8 cellular contexts compared by ENCODE assay signal in genomic region chr2:42906557-42907380, GRCh38.
DNase-seq lines count a peak whose midpoint lies in the region; ATAC-seq and TF ChIP-seq lines count a peak whose summit lies in the region.

No MANE protein-coding gene starts in this region.

- H3K4me1 ChIP-seq in Panc1 (ENCODE audit: control insufficient read depth, insufficient read depth, low read length), result peaks cover 15% of the 10 kb centered on the region
- H3K4me1 ChIP-seq in gastroesophageal sphincter, result peaks cover 14 to 83% (median 40%) of the 10 kb centered on the region in 3 donors
- peaks cover 24 to 28% of the 10 kb centered on the region in 2 experiments for H3K4me1 ChIP-seq in trophoblast cell (ENCODE audit: control insufficient read depth in 1 of 2, insufficient read depth in 2 of 2, low read length in 2 of 2)

- TF ChIP-seq EP300 in gastroesophageal sphincter (IDR thresholded peaks at IDR 0.05), result no peak

- peak; percentile 12 for DNase-seq in GM12865 (ENCODE audit: low read depth)
- no peak for DNase-seq in Panc1 (ENCODE audit: low read depth, low spot score)
- DNase-seq in trophoblast cell, result peak in 1 of 2 donors; percentile 31

- H3K18ac ChIP-seq in trophoblast cell (ENCODE audit: low read length), result no peak overlapping the region

- peak overlapping the region; percentile 22 for H2AK5ac ChIP-seq in trophoblast cell (ENCODE audit: low read length)

- H2BK12ac ChIP-seq in trophoblast cell (ENCODE audit: low read length), result peak overlapping the region; percentile 74

- no peak overlapping the region for H3K9ac ChIP-seq in trophoblast cell (ENCODE audit: low read length)

- CTCF ChIA-PET in Panc1 (lab: Charles Lee), result no interaction called here

- H2BK5ac ChIP-seq in trophoblast cell (ENCODE audit: low read depth, low read length, poor library complexity), result peak overlapping the region; percentile 11

- H3K4ac ChIP-seq in trophoblast cell (ENCODE audit: low read depth, low read length), result peak overlapping the region; percentile 19

- intact Hi-C loops in Panc1 (cut with micrococcal nuclease; ENCODE audit: unreplicated experiment), result no loop called here

- peaks cover 7% of the 10 kb centered on the region for H3K79me1 ChIP-seq in trophoblast cell (ENCODE audit: low read length)

- no peak overlapping the region for H4K12ac ChIP-seq in trophoblast cell (ENCODE audit: low read depth, low read length)

- TF ChIP-seq POLR2A in gastroesophageal sphincter (IDR thresholded peaks at IDR 0.05), result no peak

- H3K79me2 ChIP-seq in trophoblast cell (ENCODE audit: control insufficient read depth, insufficient read depth, low read length, poor library complexity), result no peaks in the 10 kb centered on the region

- H3K27ac ChIP-seq in Panc1 (ENCODE audit: low read length) (no peak overlapping the region), gastroesophageal sphincter (peak overlapping the region; percentile 78 to 90 (median 86)), trophoblast cell (ENCODE audit: low read depth, low read length) (peak overlapping the region; percentile 37)

- no peak overlapping the region for H2AFZ ChIP-seq in trophoblast cell (ENCODE audit: insufficient read depth, low read length, poor library complexity)

- 12 to 19% methylated on average over 5 to 6 of the region's 15 CpGs for WGBS in gastroesophageal sphincter (ENCODE audit: low coverage in 1 of 2), 2 donors
- WGBS in trophoblast cell (ENCODE audit: extremely low coverage, insufficient coverage, insufficient read length), result no CpG with 5 or more reads among the region's 15 CpGs

- peak overlapping the region; percentile 39 for H4K8ac ChIP-seq in trophoblast cell (ENCODE audit: low read depth, low read length)

- TF ChIP-seq CTCF in GM12865 (IDR thresholded peaks at IDR 0.05; ENCODE audit: insufficient read depth, low read depth, low read length, missing control alignments), result no peak
- TF ChIP-seq CTCF in Panc1 (IDR thresholded peaks at IDR 0.05), result no peak
- peak in 2 of 4 experiments; percentile 14 to 35 for TF ChIP-seq CTCF in gastroesophageal sphincter (IDR thresholded peaks at IDR 0.05)

- ATAC-seq in Panc1 (peak; percentile 70), gastroesophageal sphincter (peak; percentile 84), GM21825 (IDR thresholded peaks at IDR 0.05; ENCODE audit: unreplicated experiment) (no peak), GM21717 (IDR thresholded peaks at IDR 0.05; ENCODE audit: unreplicated experiment) (no peak), HG02938 (IDR thresholded peaks at IDR 0.05; ENCODE audit: unreplicated experiment) (no peak), GM21528 (IDR thresholded peaks at IDR 0.05; ENCODE audit: low FRiP score, unreplicated experiment) (no peak)

- H3K9me3 ChIP-seq in Panc1 (ENCODE audit: control insufficient read depth, insufficient read depth, low read depth, low read length) (no peaks in the 10 kb centered on the region), gastroesophageal sphincter (no peaks in the 10 kb centered on the region), trophoblast cell (ENCODE audit: insufficient read depth, low read depth, low read length) (no peaks in the 10 kb centered on the region)

- H3K27me3 ChIP-seq in Panc1 (ENCODE audit: control insufficient read depth, insufficient read depth, low read length) (no peaks in the 10 kb centered on the region; the same call in 1 of the 2 replicates), gastroesophageal sphincter (no peaks in the 10 kb centered on the region), trophoblast cell (ENCODE audit: insufficient read depth, low read length) (no peaks in the 10 kb centered on the region)

- peak overlapping the region; percentile 32 for H3K4me2 ChIP-seq in trophoblast cell (ENCODE audit: low read length)

- POLR2A ChIA-PET in Panc1 (lab: Charles Lee), result no interaction called here

- H3K36me3 ChIP-seq in Panc1 (ENCODE audit: control insufficient read depth, insufficient read depth, low read length), result no peaks in the 10 kb centered on the region
- H3K36me3 ChIP-seq in gastroesophageal sphincter, result no peaks in the 10 kb centered on the region
- H3K36me3 ChIP-seq in trophoblast cell (ENCODE audit: control insufficient read depth in 1 of 2, insufficient read depth in 2 of 2, low read length in 2 of 2), result no peaks in the 10 kb centered on the region

- peak overlapping the region; percentile 20 for H3K14ac ChIP-seq in trophoblast cell (ENCODE audit: low read length)

- peak overlapping the region; percentile 74 for H2BK120ac ChIP-seq in trophoblast cell (ENCODE audit: insufficient read depth, low read length, poor library complexity)

- no peak overlapping the region for H3K23ac ChIP-seq in trophoblast cell (ENCODE audit: low read length)

- in situ Hi-C loops in Panc1 (cut with HindIII; ENCODE audit: low pct_unique_long_range_greater_than_20kb, low sequenced_read_pairs), result no loop called here

- peak overlapping the region; percentile 75 for H4K91ac ChIP-seq in trophoblast cell (ENCODE audit: low read depth, low read length)

- no TSS peak for BruUV-seq in Panc1 (replicated peaks; lab: Mats Ljungman, UMichigan)

- H3K4me3 ChIP-seq in GM12865 (ENCODE audit: low read depth, low read length) (no peak overlapping the region), Panc1 (ENCODE audit: low read depth in 2 of 2, low read length in 2 of 2) (no peak overlapping the region), gastroesophageal sphincter (peak overlapping the region in 1 of 2 donors; percentile 22), trophoblast cell (ENCODE audit: low read depth, low read length) (no peak overlapping the region)

Comparison
In these comparisons a context has a peak if more than half of its experiments do, and no peak if none do; other contexts are left out.
1. ATAC-seq: peak in Panc1 (single experiment) and gastroesophageal sphincter (single experiment); none in GM21825 (single experiment), GM21717 (single experiment), HG02938 (single experiment) and GM21528 (single experiment).